1 cellular context compared by ENCODE assay signal in the genomic region with DNA sequence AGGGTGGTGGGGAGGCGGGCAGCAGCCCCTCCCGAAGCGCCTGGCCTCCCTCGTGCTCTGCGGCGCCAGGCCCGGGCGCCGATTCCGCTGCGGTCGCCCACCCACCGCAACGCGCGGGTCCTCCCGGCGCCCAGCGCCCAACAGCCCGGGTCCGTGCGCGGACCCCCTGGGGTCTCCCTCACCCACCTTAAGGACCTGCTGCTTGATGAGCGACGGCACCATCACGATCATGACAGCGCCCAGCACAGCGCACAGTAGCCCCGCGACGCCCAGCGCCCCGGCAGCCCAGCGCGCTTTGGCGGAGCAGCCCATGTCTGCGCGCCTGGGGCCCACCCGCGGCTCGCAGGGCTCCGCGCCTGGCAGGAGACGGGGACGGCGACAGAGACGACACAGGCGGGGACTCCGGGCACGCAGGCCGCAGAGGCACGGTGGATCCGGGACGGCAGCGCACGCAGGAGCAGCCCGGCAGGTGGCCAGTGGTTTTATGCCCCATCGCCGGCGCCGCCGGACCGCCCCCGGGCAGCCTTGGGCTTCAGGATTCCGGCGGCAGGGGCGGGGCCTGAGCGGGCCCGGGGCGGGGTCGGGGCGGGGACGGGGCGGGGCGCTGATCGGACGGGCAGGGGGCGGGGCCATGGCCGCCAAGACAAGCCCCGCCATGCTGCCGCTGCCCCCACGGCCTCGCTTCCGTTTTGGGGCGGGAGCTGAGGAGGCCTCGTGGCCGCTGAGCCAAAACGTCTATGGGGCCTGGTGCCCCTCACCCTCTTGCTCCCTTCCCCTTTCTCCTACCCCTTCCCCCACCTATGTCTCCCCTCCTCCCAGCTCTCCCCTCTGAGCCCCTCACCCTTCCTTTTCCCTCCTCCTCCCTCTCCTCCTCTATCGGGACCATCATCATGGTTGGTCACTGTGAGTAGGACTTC.
TF ChIP-seq lines count a peak whose summit lies in the region.

A gene with protein sequence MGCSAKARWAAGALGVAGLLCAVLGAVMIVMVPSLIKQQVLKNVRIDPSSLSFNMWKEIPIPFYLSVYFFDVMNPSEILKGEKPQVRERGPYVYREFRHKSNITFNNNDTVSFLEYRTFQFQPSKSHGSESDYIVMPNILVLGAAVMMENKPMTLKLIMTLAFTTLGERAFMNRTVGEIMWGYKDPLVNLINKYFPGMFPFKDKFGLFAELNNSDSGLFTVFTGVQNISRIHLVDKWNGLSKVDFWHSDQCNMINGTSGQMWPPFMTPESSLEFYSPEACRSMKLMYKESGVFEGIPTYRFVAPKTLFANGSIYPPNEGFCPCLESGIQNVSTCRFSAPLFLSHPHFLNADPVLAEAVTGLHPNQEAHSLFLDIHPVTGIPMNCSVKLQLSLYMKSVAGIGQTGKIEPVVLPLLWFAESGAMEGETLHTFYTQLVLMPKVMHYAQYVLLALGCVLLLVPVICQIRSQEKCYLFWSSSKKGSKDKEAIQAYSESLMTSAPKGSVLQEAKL (minus strand): TSS at position 456 of the 917 bp plus-strand sequence. CDS start 144 bp downstream, at position 312.

TF ChIP-seq in HEK293, 187 proteins besides CTCF, POLR2A, EP300 and RAD21 (continued from another document):
- TF ChIP-seq, protein P1, sequence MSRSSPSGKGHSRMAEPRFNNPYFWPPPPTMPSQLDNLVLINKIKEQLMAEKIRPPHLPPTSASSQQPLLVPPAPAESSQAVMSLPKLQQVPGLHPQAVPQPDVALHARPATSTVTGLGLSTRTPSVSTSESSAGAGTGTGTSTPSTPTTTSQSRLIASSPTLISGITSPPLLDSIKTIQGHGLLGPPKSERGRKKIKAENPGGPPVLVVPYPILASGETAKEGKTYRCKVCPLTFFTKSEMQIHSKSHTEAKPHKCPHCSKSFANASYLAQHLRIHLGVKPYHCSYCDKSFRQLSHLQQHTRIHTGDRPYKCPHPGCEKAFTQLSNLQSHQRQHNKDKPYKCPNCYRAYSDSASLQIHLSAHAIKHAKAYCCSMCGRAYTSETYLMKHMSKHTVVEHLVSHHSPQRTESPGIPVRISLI (tag by site-specific recombination; IDR thresholded peaks at IDR 0.05), result no peak
- TF ChIP-seq MYNN (tag by site-specific recombination; IDR thresholded peaks at IDR 0.05; ENCODE audit: borderline replicate concordance) (no peak), ZNF157 (tag by site-specific recombination; IDR thresholded peaks at IDR 0.05) (no peak), ZEB2 (tag by site-specific recombination; IDR thresholded peaks at IDR 0.05) (peak; percentile 21; the same call in 1 of the 2 replicates), BCL11B (tag by site-specific recombination; IDR thresholded peaks at IDR 0.05; ENCODE audit: low read depth) (no peak), ZNF350 (tag by site-specific recombination; IDR thresholded peaks at IDR 0.05) (no peak), ZNF621 (tag by site-specific recombination; IDR thresholded peaks at IDR 0.05) (no peak), ZNF140 (tag by site-specific recombination; IDR thresholded peaks at IDR 0.05) (no peak), OVOL3 (tag by site-specific recombination; IDR thresholded peaks at IDR 0.05) (no peak), ZNF549 (tag by site-specific recombination; IDR thresholded peaks at IDR 0.05) (no peak), ZNF248 (tag by site-specific recombination; IDR thresholded peaks at IDR 0.05) (no peak)
